ENCODE assay signal across 26 cellular contexts in the genomic region with DNA sequence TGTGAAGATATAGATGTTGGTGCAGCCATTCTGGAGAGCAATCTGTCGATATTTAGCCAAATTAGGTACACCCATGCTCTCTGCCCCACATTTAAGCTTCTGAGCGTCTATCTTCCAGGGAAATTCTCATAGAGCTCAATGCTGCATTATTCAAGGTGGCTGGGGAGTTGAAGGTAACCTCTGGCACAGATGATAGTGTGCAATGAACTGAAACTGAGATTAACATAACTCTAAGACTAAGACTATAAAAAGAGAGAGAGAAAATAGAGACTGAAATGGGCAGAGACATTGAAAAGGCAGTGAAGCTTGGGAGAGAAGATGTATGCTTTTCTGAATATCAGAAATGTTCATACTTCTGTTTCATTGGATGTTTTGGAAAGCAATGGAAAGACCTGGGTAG.
"Had no signal": no experiment of that assay in that cellular context is flagged by ENCODE, and none has a peak within 500 bp of the region (broad histone marks: within the 10 kb centered on the region; RNA-seq: fewer than 3 reads in every experiment).

No MANE protein-coding gene starts in this region.

- ATAC-seq: stimulated activated effector memory CD8-positive, alpha-beta T cell treated with anti-CD3 and anti-CD28 coated beads, Interleukin-12 subunit alpha, Interleukin-12 subunit beta, amount 100 ng/mL, for 72 hours; stimulated activated memory B cell treated with anti-CD40 and anti-IgM and Interleukin-4, amounts not matched to agents 10 μg/mL and 1 μg/mL and 100 μg/mL, for 72 hours; stimulated activated naive B cell treated with anti-CD40 and anti-IgM and Interleukin-4, amounts not matched to agents 10 μg/mL and 1 μg/mL and 100 μg/mL, for 72 hours; stimulated activated naive CD8-positive, alpha-beta T cell treated with anti-CD3 and anti-CD28 coated beads, Interleukin-15, amount 100 ng/mL, for 72 hours; stimulated activated naive CD8-positive, alpha-beta T cell treated with anti-CD3 and anti-CD28 coated beads, Interleukin-15, Interleukin-2, amounts not matched to agents 100 U/mL and 50 U/mL, for 24 hours; upper lobe of right lung had no signal

- H3K36me3 ChIP-seq: stomach, suprapubic skin, thoracic aorta, thyroid gland, tibial artery, tibial nerve, transverse colon, upper lobe of left lung, upper lobe of right lung, uterus, vagina had no signal

- DNase-seq: stimulated activated CD4-positive, alpha-beta T cell treated with anti-CD3 and anti-CD28 coated beads, Interleukin-2, amount 100 ng/mL, for 48 hours; stimulated activated CD4-positive, alpha-beta T cell treated with anti-CD3 and anti-CD28 coated beads, Interleukin-4, amount 100 ng/mL, for 1 hour; stimulated activated CD4-positive, alpha-beta T cell treated with anti-CD3 and anti-CD28 coated beads, Interleukin-4, amount 100 ng/mL, for 24 hours; stimulated activated CD4-positive, alpha-beta T cell treated with anti-CD3 and anti-CD28 coated beads, Interleukin-4, amount 100 ng/mL, for 4 hours; stimulated activated CD8-positive, alpha-beta memory T cell treated with anti-CD3 and anti-CD28 coated beads, Interleukin-4, amount 100 ng/mL, for 48 hours; stimulated activated naive B cell treated with anti-CD40 and anti-IgM and Interleukin-4, amounts not matched to agents 10 μg/mL and 1 μg/mL and 100 μg/mL, for 72 hours; stimulated activated naive CD4-positive, alpha-beta T cell; stimulated activated naive CD4-positive, alpha-beta T cell treated with Interleukin-2 at 50 U/mL for 16 hours; stimulated activated naive CD8-positive, alpha-beta T cell treated with anti-CD3 and anti-CD28 coated beads, Interleukin-15, amount 100 ng/mL, for 72 hours; stimulated activated naive CD8-positive, alpha-beta T cell treated with anti-CD3 and anti-CD28 coated beads, Interleukin-15, Interleukin-2, amounts not matched to agents 100 U/mL and 50 U/mL, for 24 hours; stomach; substantia nigra; testis; thyroid gland; tibial artery; transverse colon; trophoblast cell; upper lobe of left lung; upper lobe of right lung; uterus had no signal

- H3K4me3 ChIP-seq: stomach, suprapubic skin, testis, thoracic aorta, thyroid gland, tibial artery, tibial nerve, transverse colon, upper lobe of left lung, upper lobe of right lung, uterus, vagina had no signal

- H3K27me3 ChIP-seq: stomach, testis, thyroid gland, tibial artery, tibial nerve, transverse colon, upper lobe of left lung, upper lobe of right lung, uterus, vagina had no signal

- H3K9me3 ChIP-seq: stomach, suprapubic skin, testis, thoracic aorta, thyroid gland, tibial artery, tibial nerve, transverse colon, upper lobe of left lung, upper lobe of right lung, uterus, vagina had no signal

- H3K27ac ChIP-seq: stomach, suprapubic skin, testis, thoracic aorta, thyroid gland, tibial artery, tibial nerve, transverse colon, upper lobe of left lung, upper lobe of right lung, uterus, vagina had no signal

- H3K4me1 ChIP-seq: stomach, suprapubic skin, testis, thyroid gland, tibial artery, tibial nerve, transverse colon, upper lobe of left lung, upper lobe of right lung, uterus, vagina had no signal
